ENCODE assay signal across 20 cellular contexts in genomic region chr22:42412744-42413220, GRCh38. TPM values are rescaled to one million over a fixed set of nuclear protein-coding genes. Genes with fewer than 3 reads are reported as not detected.
A peak's percentile ranks its signal among the peaks of the same experiment; 100 is the strongest.
DNase-seq lines count a peak whose midpoint lies in the region; ATAC-seq and TF ChIP-seq lines count a peak whose summit lies in the region.
"Had no signal": no experiment of that assay in that cellular context is flagged by ENCODE, and none has a peak within 500 bp of the region (broad histone marks: within the 10 kb centered on the region; RNA-seq: fewer than 3 reads in every experiment).

No MANE protein-coding gene starts in this region.

- H3K27ac ChIP-seq in H9 (ENCODE audit: insufficient read length, low read depth, low read length) (no peak overlapping the region), iPS-20b (ENCODE audit: low read length) (no peak overlapping the region)
- H3K27ac ChIP-seq: Peyer's patch, SK-N-MC had no signal

- H3K79me2 ChIP-seq in H9 (ENCODE audit: insufficient read depth, low read length) = no peaks in the 10 kb centered on the region

- H2BK5ac ChIP-seq in H9 (ENCODE audit: insufficient read length, low read length) = no peak overlapping the region

- H3K14ac ChIP-seq in H9 (ENCODE audit: insufficient read depth, low read length) = peak overlapping the region; percentile 84

- H3K27me3 Mint-ChIP-seq in H9 (ENCODE audit: low read depth) = peaks cover 27% of the 10 kb centered on the region

- H3K27me3 ChIP-seq in H9 (ENCODE audit: insufficient read depth, low read length) = no peaks in the 10 kb centered on the region
- H3K27me3 ChIP-seq in NT2/D1 (ENCODE audit: insufficient read depth, insufficient read length) = peaks cover 4% of the 10 kb centered on the region
- peaks cover 5% of the 10 kb centered on the region; the same call in 1 of the 2 replicates for H3K27me3 ChIP-seq in iPS-20b (ENCODE audit: insufficient read depth, low read length)
- H3K27me3 ChIP-seq: gastroesophageal sphincter, Peyer's patch had no signal

- H3K36me3 ChIP-seq in NT2/D1 (ENCODE audit: insufficient read depth, insufficient read length, low read length) (no peaks in the 10 kb centered on the region), iPS-20b (ENCODE audit: insufficient read depth, low read depth, low read length) (no peaks in the 10 kb centered on the region)
- H3K36me3 ChIP-seq: gastroesophageal sphincter, Peyer's patch had no signal

- WGBS in H9 (ENCODE audit: extremely low coverage, insufficient read length, low lambda C conversion rate) = no CpG with 5 or more reads among the region's 12 CpGs

- no peak overlapping the region for H3K9ac ChIP-seq in H9 (ENCODE audit: extremely low read depth, insufficient read length, low read length)
- peak overlapping the region; percentile 32 for H3K9ac ChIP-seq in NT2/D1 (ENCODE audit: insufficient read length, low read depth)
- peak overlapping the region; percentile 42; the same call in 1 of the 2 replicates for H3K9ac ChIP-seq in iPS-20b (ENCODE audit: low read depth, low read length)

- no peak overlapping the region for H2AK5ac ChIP-seq in H9 (ENCODE audit: insufficient read length, low read length)

- no peak overlapping the region for H3T11ph ChIP-seq in H9 (ENCODE audit: low read length)

- no peak overlapping the region for H3K23ac ChIP-seq in H9 (ENCODE audit: insufficient read length, low read depth, low read length)

- peak overlapping the region; percentile 41 for H2AFZ ChIP-seq in H9 (ENCODE audit: low read length)

- peak overlapping the region; percentile 42 to 92 (median 55); a peak in 5 of 7 replicates for H3K27ac Mint-ChIP-seq in H9
- H3K27ac Mint-ChIP-seq: activated T-helper 1 cell treated with anti-CD3 and anti-CD28 coated beads, Interleukin-12 subunit alpha, Interleukin-12 subunit beta, Interleukin-2, Interleukin-4 antibody, amounts not matched to agents 30 ng/mL and 10 ng/mL and 1 ng/mL, durations not matched to agents 14 hours and 24 hours and 36 hours; CD8-positive, alpha-beta memory T cell had no signal

- no peaks in the 10 kb centered on the region for H3K36me3 Mint-ChIP-seq in H9 (ENCODE audit: insufficient read depth in 1 of 3, low read depth in 3 of 3)
- H3K36me3 Mint-ChIP-seq: CD8-positive, alpha-beta memory T cell had no signal

- peak overlapping the region; percentile 90 for H2BK120ac ChIP-seq in H9 (ENCODE audit: low read depth, low read length, poor library complexity, severe bottlenecking)

- H2BK15ac ChIP-seq in H9 (ENCODE audit: low read depth, low read length) = 0 out of 2 replicates have a peak overlapping the region, but pooled peaks have one; percentile 52

- no peaks in the 10 kb centered on the region for H3K79me1 ChIP-seq in H9 (ENCODE audit: insufficient read depth, low read depth, low read length, poor library complexity, severe bottlenecking)

- peak overlapping the region in 1 of 2 experiments; percentile 46; a peak in 1 of 5 replicates for H3K4me3 Mint-ChIP-seq in H9
- H3K4me3 Mint-ChIP-seq: activated T-helper 1 cell treated with anti-CD3 and anti-CD28 coated beads, Interleukin-12 subunit alpha, Interleukin-12 subunit beta, Interleukin-2, Interleukin-4 antibody, amounts not matched to agents 30 ng/mL and 10 ng/mL and 1 ng/mL, durations not matched to agents 14 hours and 24 hours and 36 hours; CD8-positive, alpha-beta memory T cell had no signal

- no peak for TF ChIP-seq CTCF in H9 (conservative IDR thresholded peaks at IDR 0.05)

- DNase-seq in H9 (peak; percentile 56), NT2/D1 (ENCODE audit: low read depth, low spot score) (peak; percentile 48), retina (peak; percentile 84), OCI-M1 (lab: John Stamatoyannopoulos, UW) (no peak), activated gamma-delta T cell treated with Interleukin-2 at 50 U/mL for 16 hours (no peak)
- DNase-seq: activated CD4-positive, CD25-positive, alpha-beta regulatory T cell treated with anti-CD3 and anti-CD28 coated beads, Interleukin-2, amount 50 U/mL, for 72 hours; CD8-positive, alpha-beta memory T cell; erythroblast; GOT3; NCI-H2081 treated with DMSO at 0.1 percent for 48 hours; NCI-H69; Peyer's patch; stimulated activated CD4-positive, alpha-beta T cell treated with anti-CD3 and anti-CD28 coated beads, Interleukin-1b, Interleukin-23, amount 100 ng/mL, for 48 hours had no signal

- no peak overlapping the region for H2BK12ac ChIP-seq in H9 (ENCODE audit: insufficient read length, low read depth, low read length)

- no peak overlapping the region for H3K4me3 ChIP-seq in NT2/D1 (ENCODE audit: insufficient read length, low read depth)
- H3K4me3 ChIP-seq in iPS-20b (ENCODE audit: low read length) = peak overlapping the region; percentile 3; the same call in 1 of the 2 replicates
- H3K4me3 ChIP-seq: gastroesophageal sphincter, lung, Peyer's patch, SK-N-MC had no signal

- no peak overlapping the region for H4K8ac ChIP-seq in H9 (replicated peaks; ENCODE audit: insufficient read length, low read depth, low read length)

- no peak overlapping the region for H2BK20ac ChIP-seq in H9 (ENCODE audit: low read depth, low read length, poor library complexity, severe bottlenecking)

- H4K91ac ChIP-seq in H9 (ENCODE audit: insufficient read length, low read depth, low read length) = no peak overlapping the region

- no peak overlapping the region for H4K5ac ChIP-seq in H9 (ENCODE audit: insufficient read length, low read depth, low read length)

- H3K4ac ChIP-seq in H9 (ENCODE audit: low read depth, low read length) = no peak overlapping the region

- no peaks in the 10 kb centered on the region for H4K20me1 ChIP-seq in H9 (ENCODE audit: control insufficient read depth, insufficient read depth, insufficient read length)

- H3K18ac ChIP-seq in H9 (ENCODE audit: insufficient read length, low read depth, low read length) = peak overlapping the region; percentile 83

- H3K4me2 ChIP-seq in H9 (ENCODE audit: insufficient read depth, insufficient read length, low read length) = peak overlapping the region; percentile 10

- peaks cover 4% of the 10 kb centered on the region; the same call in 1 of the 2 replicates for H3K4me1 ChIP-seq in H9 (ENCODE audit: insufficient read depth, low read length)
- peaks cover 5% of the 10 kb centered on the region for H3K4me1 ChIP-seq in NT2/D1 (ENCODE audit: insufficient read depth, insufficient read length)
- H3K4me1 ChIP-seq in iPS-20b (ENCODE audit: insufficient read depth, low read length) = peaks cover 12% of the 10 kb centered on the region
- H3K4me1 ChIP-seq: Peyer's patch had no signal

- no peak overlapping the region for H3K56ac ChIP-seq in H9 (ENCODE audit: insufficient read length, low read depth, low read length)

- no peaks in the 10 kb centered on the region for H3K23me2 ChIP-seq in H9 (ENCODE audit: insufficient read length, low read depth, low read length, poor library complexity, severe bottlenecking)

- H3K9me3 ChIP-seq in H9 (ENCODE audit: control insufficient read depth, low read depth, low read length) = no peaks in the 10 kb centered on the region
- no peaks in the 10 kb centered on the region for H3K9me3 ChIP-seq in NT2/D1 (ENCODE audit: insufficient read depth, low read length)
- H3K9me3 ChIP-seq in iPS-20b (ENCODE audit: insufficient read depth, low read depth, low read length) = no peaks in the 10 kb centered on the region
- H3K9me3 ChIP-seq: gastroesophageal sphincter, Peyer's patch had no signal

- ATAC-seq in GM19455 (IDR thresholded peaks at IDR 0.05; ENCODE audit: unreplicated experiment) = no peak
- ATAC-seq in GM18868 (IDR thresholded peaks at IDR 0.05; ENCODE audit: unreplicated experiment) = no peak
- ATAC-seq: gastroesophageal sphincter had no signal

- no peaks in the 10 kb centered on the region for H3K9me3 Mint-ChIP-seq in H9
- H3K9me3 Mint-ChIP-seq: activated T-helper 1 cell treated with anti-CD3 and anti-CD28 coated beads, Interleukin-12 subunit alpha, Interleukin-12 subunit beta, Interleukin-2, Interleukin-4 antibody, amounts not matched to agents 30 ng/mL and 10 ng/mL and 1 ng/mL, durations not matched to agents 14 hours and 24 hours and 36 hours; CD8-positive, alpha-beta memory T cell had no signal

- H3K4me1 Mint-ChIP-seq in H9 = peaks cover 26 to 40% of the 10 kb centered on the region in 2 experiments
- H3K4me1 Mint-ChIP-seq: CD8-positive, alpha-beta memory T cell had no signal

RNA-seq across cellular contexts. Expression of gene NFAM1, which starts 19.4 kb away (rescaled TPM):
- 0.55 and 0.68 TPM in 2 replicates for total RNA-seq in H9 (2021)

Comparison
In these comparisons a context has a peak if more than half of its experiments do, and no peak if none do; other contexts are left out.
1. DNase-seq: peak in H9 (single experiment), NT2/D1 (single experiment) and retina (single experiment); none in OCI-M1 (single experiment) and activated gamma-delta T cell treated with Interleukin-2 at 50 U/mL for 16 hours (single experiment).